11 cellular contexts compared by ENCODE assay signal in genomic region chr21:14453964-14454641, GRCh38.
A peak's percentile ranks its signal among the peaks of the same experiment; 100 is the strongest.
DNase-seq lines count a peak whose midpoint lies in the region; ATAC-seq and TF ChIP-seq lines count a peak whose summit lies in the region.
"Had no signal": no experiment of that assay in that cellular context is flagged by ENCODE, and none has a peak within 500 bp of the region (broad histone marks: within the 10 kb centered on the region; RNA-seq: fewer than 3 reads in every experiment).

No MANE protein-coding gene starts in this region.

- peak; percentile 62 to 64 for DNase-seq in Kasumi-1 (lab: John Stamatoyannopoulos, UW)
- peak; percentile 0 for DNase-seq in mesenchymal stem cell
- no peak for DNase-seq in NCI-H510A (lab: John Stamatoyannopoulos, UW)
- no peak for DNase-seq in hepatic stellate cell (ENCODE audit: low spot score)
- no peak for DNase-seq in COLO668 (lab: John Stamatoyannopoulos, UW; ENCODE audit: unreplicated experiment)
- no peak for DNase-seq in HEK293T (ENCODE audit: extremely low spot score)
- DNase-seq: left ventricle myocardium inferior, NCI-H2029 had no signal

- no peak overlapping the region for H3K4ac ChIP-seq in mesenchymal stem cell (ENCODE audit: low read depth in 1 of 2, low read length in 2 of 2)

- POLR2A ChIA-PET in HEK293T (lab: Yijun Ruan, JAX), result no interaction called here

- H3K23ac ChIP-seq in mesenchymal stem cell (ENCODE audit: low read length in 2 of 2), result no peak overlapping the region

- H3K18ac ChIP-seq in mesenchymal stem cell (ENCODE audit: low read depth in 1 of 2, low read length in 2 of 2), result no peak overlapping the region

- no peak overlapping the region for H2BK12ac ChIP-seq in mesenchymal stem cell (ENCODE audit: low read length in 2 of 2)

- no peak overlapping the region for H2BK15ac ChIP-seq in mesenchymal stem cell (ENCODE audit: low read depth, poor library complexity, severe bottlenecking)

- H2BK5ac ChIP-seq in mesenchymal stem cell (ENCODE audit: low read depth, low read length, poor library complexity, severe bottlenecking), result no peak overlapping the region

- no peak overlapping the region for H4K91ac ChIP-seq in mesenchymal stem cell (ENCODE audit: low read length)

- WGBS in mesenchymal stem cell, result 51% methylated on average over 5 of the region's 7 CpGs

- peak; percentile 17 for ATAC-seq in GM18909 (IDR thresholded peaks at IDR 0.05; ENCODE audit: poor library complexity, unreplicated experiment)
- ATAC-seq in HG02588 (IDR thresholded peaks at IDR 0.05; ENCODE audit: unreplicated experiment), result peak; percentile 3
- ATAC-seq: HCT116 had no signal

- H4K8ac ChIP-seq in mesenchymal stem cell (ENCODE audit: low read length), result no peak overlapping the region

- H3K4me2 ChIP-seq in mesenchymal stem cell (ENCODE audit: low read length, poor library complexity, severe bottlenecking), result no peak overlapping the region

- CTCF ChIA-PET in HEK293T (lab: Yijun Ruan, JAX), result interaction anchor here (0.7 kb wide), 1 partner anchor 742 kb away, joined by 3 read pairs; no protein-coding TSS in a partner anchor

- no peaks in the 10 kb centered on the region for H3K27me3 ChIP-seq in mesenchymal stem cell (ENCODE audit: control insufficient read depth in 1 of 2, insufficient read depth in 1 of 2, low read length in 2 of 2)

- no peaks in the 10 kb centered on the region for H3K79me1 ChIP-seq in mesenchymal stem cell (replicated peaks; ENCODE audit: low read length, poor library complexity, severe bottlenecking)

- no peak overlapping the region for H3K4me3 ChIP-seq in mesenchymal stem cell (ENCODE audit: insufficient read depth in 1 of 2, low read depth in 1 of 2, low read length in 2 of 2)
- H3K4me3 ChIP-seq: left ventricle myocardium inferior had no signal

- H2AFZ ChIP-seq in mesenchymal stem cell (ENCODE audit: low read depth, low read length), result no peak overlapping the region

- no peak overlapping the region for H3K14ac ChIP-seq in mesenchymal stem cell (ENCODE audit: low read length in 2 of 2)

- H3K27ac ChIP-seq in mesenchymal stem cell (ENCODE audit: low read length, poor library complexity, severe bottlenecking), result no peak overlapping the region
- H3K27ac ChIP-seq: left ventricle myocardium inferior had no signal

- H3K9me3 ChIP-seq in mesenchymal stem cell (ENCODE audit: control insufficient read depth, low read length), result no peaks in the 10 kb centered on the region
- H3K9me3 ChIP-seq: left ventricle myocardium inferior had no signal

- no peak overlapping the region for H3K9ac ChIP-seq in mesenchymal stem cell (ENCODE audit: low read length)

- H2BK120ac ChIP-seq in mesenchymal stem cell (ENCODE audit: low read depth, low read length), result no peak overlapping the region

- no peak overlapping the region for H2AK5ac ChIP-seq in mesenchymal stem cell (ENCODE audit: low read length, severe bottlenecking)

- H3K36me3 ChIP-seq in mesenchymal stem cell (ENCODE audit: control insufficient read depth in 1 of 2, insufficient read depth in 2 of 2, low read depth in 1 of 2, low read length in 2 of 2), result no peaks in the 10 kb centered on the region
- H3K36me3 ChIP-seq: left ventricle myocardium inferior had no signal

- H3K4me1 ChIP-seq in mesenchymal stem cell (ENCODE audit: control insufficient read depth, insufficient read depth, low read depth, low read length), result no peaks in the 10 kb centered on the region
- H3K4me1 ChIP-seq: left ventricle myocardium inferior had no signal

TF ChIP-seq in HEK293T, 16 proteins besides CTCF, POLR2A, EP300 and RAD21:
- no peak for TF ChIP-seq LEF1 (IDR thresholded peaks at IDR 0.05; ENCODE audit: borderline replicate concordance)
- no peak for TF ChIP-seq PKNOX1 (IDR thresholded peaks at IDR 0.05)
- TF ChIP-seq ARNT (IDR thresholded peaks at IDR 0.05), result no peak
- no peak for TF ChIP-seq ELF4 (IDR thresholded peaks at IDR 0.05)
- no peak for TF ChIP-seq FOXM1 (IDR thresholded peaks at IDR 0.05; ENCODE audit: borderline replicate concordance)
- TF ChIP-seq SUZ12 (IDR thresholded peaks at IDR 0.05), result no peak
- TF ChIP-seq HDGF (IDR thresholded peaks at IDR 0.05; ENCODE audit: borderline replicate concordance), result no peak
- TF ChIP-seq L3MBTL2 (conservative IDR thresholded peaks at IDR 0.05), result no peak
- no peak for TF ChIP-seq NFRKB (IDR thresholded peaks at IDR 0.05)
- no peak for TF ChIP-seq TARDBP (IDR thresholded peaks at IDR 0.05)
- no peak for TF ChIP-seq SP1 (IDR thresholded peaks at IDR 0.05)
- no peak for TF ChIP-seq CTBP1 (IDR thresholded peaks at IDR 0.05; ENCODE audit: borderline replicate concordance)
- TF ChIP-seq BHLHE40 (IDR thresholded peaks at IDR 0.05; ENCODE audit: borderline replicate concordance), result no peak

Comparison
In these comparisons a context has a peak if more than half of its experiments do, and no peak if none do; other contexts are left out.
1. DNase-seq: peak in Kasumi-1 (2 of 2) and mesenchymal stem cell (single experiment); none in NCI-H510A (single experiment), hepatic stellate cell (single experiment), COLO668 (single experiment) and HEK293T (single experiment).